Comparison of ENCODE assay signal across 24 cellular contexts in the genomic region with DNA sequence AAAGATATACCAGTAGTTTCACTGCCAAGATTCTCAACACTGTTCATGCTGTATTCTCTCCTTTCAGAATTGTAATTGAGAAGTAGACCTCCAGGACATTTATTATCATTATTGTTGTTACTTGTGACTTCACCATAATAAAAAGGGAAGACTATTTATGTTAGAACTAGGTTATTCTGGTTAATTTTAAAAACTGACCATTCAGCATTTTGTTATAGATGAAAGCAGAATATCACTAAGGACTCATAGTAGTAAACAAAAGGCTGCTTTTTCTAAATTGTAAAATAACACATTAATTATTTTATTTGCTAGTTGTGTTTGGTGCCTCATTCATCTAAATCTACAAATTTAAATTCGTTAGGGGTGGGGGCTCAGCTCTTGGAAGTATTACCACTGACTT.
DNase-seq lines count a peak whose midpoint lies in the region; ATAC-seq, FAIRE-seq and TF ChIP-seq lines count a peak whose summit lies in the region.
"Had no signal": no experiment of that assay in that cellular context is flagged by ENCODE, and none has a peak within 500 bp of the region (broad histone marks: within the 10 kb centered on the region; RNA-seq: fewer than 3 reads in every experiment).

No MANE protein-coding gene starts in this region.

- no peak for TF ChIP-seq RAD21 in HepG2 (CRISPR knock-in tag; IDR thresholded peaks at IDR 0.05)

- no peaks in the 10 kb centered on the region for H3K27me3 Mint-ChIP-seq in nephron (ENCODE audit: low read depth)
- H3K27me3 Mint-ChIP-seq in osteocyte (ENCODE audit: unreplicated experiment): no peaks in the 10 kb centered on the region
- H3K27me3 Mint-ChIP-seq: activated naive CD8-positive, alpha-beta T cell treated with anti-CD3 and anti-CD28 coated beads, Interleukin-2, amount 10 ng/mL, durations not matched to agents 7 days and 5 days; stimulated activated naive CD8-positive, alpha-beta T cell treated with anti-CD3 and anti-CD28 coated beads, Interleukin-15, amount 100 ng/mL, for 72 hours had no signal

- CTCF ChIA-PET in HepG2 (lab: Yijun Ruan, JAX; ENCODE audit: low intra/inter-chr PET ratio, low total read pairs): no interaction called here

- peaks cover 6% of the 10 kb centered on the region; the same call in 1 of the 2 replicates for H3K4me1 ChIP-seq in HepG2 (ENCODE audit: insufficient read depth, low read length)
- H3K4me1 ChIP-seq in right lobe of liver: no peaks in the 10 kb centered on the region
- H3K4me1 ChIP-seq: ascending aorta, BE2C, prostate gland had no signal

- no peaks in the 10 kb centered on the region for H4K20me1 ChIP-seq in HepG2 (ENCODE audit: insufficient read depth, low read length)

- no peak overlapping the region for H3K4me3 Mint-ChIP-seq in nephron
- H3K4me3 Mint-ChIP-seq in osteocyte (ENCODE audit: unreplicated experiment): no peak overlapping the region
- H3K4me3 Mint-ChIP-seq: activated naive CD8-positive, alpha-beta T cell treated with anti-CD3 and anti-CD28 coated beads, Interleukin-2, amount 10 ng/mL, durations not matched to agents 7 days and 5 days; neural crest cell; stimulated activated naive CD8-positive, alpha-beta T cell treated with anti-CD3 and anti-CD28 coated beads, Interleukin-15, amount 100 ng/mL, for 72 hours; T-helper 1 cell treated with Interleukin-12 subunit alpha and Interleukin-12 subunit beta and Interleukin-4 antibody, amounts not matched to agents 30 μg/mL and 1 μg/mL, for 36 hours had no signal

- TF ChIP-seq POLR2A in HepG2 (IDR thresholded peaks at IDR 0.05; ENCODE audit: insufficient read depth in 1 of 2, low read depth in 2 of 2, low read length in 2 of 2) (no peak), right lobe of liver (IDR thresholded peaks at IDR 0.05) (no peak)

- ATAC-seq in HepG2: no peak
- no peak for ATAC-seq in right lobe of liver
- ATAC-seq: stimulated activated naive CD8-positive, alpha-beta T cell treated with anti-CD3 and anti-CD28 coated beads, Interleukin-15, amount 100 ng/mL, for 72 hours had no signal

- H3K9me3 Mint-ChIP-seq in nephron (no peaks in the 10 kb centered on the region), osteocyte (ENCODE audit: unreplicated experiment) (no peaks in the 10 kb centered on the region)
- H3K9me3 Mint-ChIP-seq: activated naive CD8-positive, alpha-beta T cell treated with anti-CD3 and anti-CD28 coated beads, Interleukin-2, amount 10 ng/mL, durations not matched to agents 7 days and 5 days; neural crest cell; stimulated activated naive CD8-positive, alpha-beta T cell treated with anti-CD3 and anti-CD28 coated beads, Interleukin-15, amount 100 ng/mL, for 72 hours; T-helper 1 cell treated with Interleukin-12 subunit alpha and Interleukin-12 subunit beta and Interleukin-4 antibody, amounts not matched to agents 30 μg/mL and 1 μg/mL, for 36 hours had no signal

- no peak for FAIRE-seq in HepG2 (lab: Jason Lieb, UNC)
- peak; percentile 76 for FAIRE-seq in endometrium (lab: Jason Lieb, UNC)

- no peak overlapping the region for H2AFZ ChIP-seq in HepG2 (ENCODE audit: low read length)

- H3K9ac ChIP-seq in HepG2 (ENCODE audit: insufficient read depth, low read depth, low read length): no peak overlapping the region

- H3K9me3 ChIP-seq in HepG2 (ENCODE audit: low read length) (no peaks in the 10 kb centered on the region), right lobe of liver (no peaks in the 10 kb centered on the region)
- H3K9me3 ChIP-seq: ascending aorta, BE2C, prostate gland, tibial artery had no signal

- H3K4me3 ChIP-seq in HepG2 (replicated peaks in 1 of 3; ENCODE audit: insufficient read depth in 1 of 3, low read depth in 2 of 3, low read length in 3 of 3) (no peak overlapping the region), right lobe of liver (no peak overlapping the region)
- H3K4me3 ChIP-seq: ascending aorta, prostate gland, tibial artery had no signal

- no peak for DNase-seq in HepG2 (ENCODE audit: low spot score)
- no peak for DNase-seq in right lobe of liver
- no peak for DNase-seq in stimulated activated CD8-positive, alpha-beta memory T cell treated with anti-CD3 and anti-CD28 coated beads, Interleukin-4, amount 100 ng/mL, for 48 hours
- no peak for DNase-seq in superior temporal gyrus (ENCODE audit: extremely low spot score)
- DNase-seq in NCI-H226: no peak
- DNase-seq in osteocyte (ENCODE audit: extremely low spot score, unreplicated experiment): no peak
- DNase-seq: activated CD4-positive, alpha-beta T cell treated with anti-CD3 and anti-CD28 coated beads for 1 hour; activated effector memory CD4-positive, alpha-beta T cell treated with Interleukin-2 at 50 U/mL for 16 hours; activated naive CD8-positive, alpha-beta T cell treated with anti-CD3 and anti-CD28 coated beads, Interleukin-2, amount 10 ng/mL, durations not matched to agents 7 days and 5 days; BE2C; DMS53; GOT3; NCI-H1092 treated with DMSO at 0.1 percent for 48 hours; NCI-H1930; RPMI8226; stimulated activated naive CD8-positive, alpha-beta T cell treated with anti-CD3 and anti-CD28 coated beads, Interleukin-15, amount 100 ng/mL, for 72 hours; tibial artery had no signal

- no TSS peak for BruUV-seq in HepG2 (replicated peaks; lab: Mats Ljungman, UMichigan)

- TF ChIP-seq CTCF in HepG2 (CRISPR knock-in tag; IDR thresholded peaks at IDR 0.05) (no peak), right lobe of liver (IDR thresholded peaks at IDR 0.05) (no peak), nephron (IDR thresholded peaks at IDR 0.05; ENCODE audit: unreplicated experiment in 3 of 3) (no peak), osteocyte (IDR thresholded peaks at IDR 0.05) (no peak)

- H3K36me3 Mint-ChIP-seq in nephron (ENCODE audit: low read depth): no peaks in the 10 kb centered on the region
- no peaks in the 10 kb centered on the region for H3K36me3 Mint-ChIP-seq in osteocyte (ENCODE audit: unreplicated experiment)
- H3K36me3 Mint-ChIP-seq: activated naive CD8-positive, alpha-beta T cell treated with anti-CD3 and anti-CD28 coated beads, Interleukin-2, amount 10 ng/mL, durations not matched to agents 7 days and 5 days had no signal

- H3K4me1 Mint-ChIP-seq in nephron (peaks cover 17% of the 10 kb centered on the region), osteocyte (ENCODE audit: unreplicated experiment) (peaks cover 14% of the 10 kb centered on the region)
- H3K4me1 Mint-ChIP-seq: activated naive CD8-positive, alpha-beta T cell treated with anti-CD3 and anti-CD28 coated beads, Interleukin-2, amount 10 ng/mL, durations not matched to agents 7 days and 5 days; stimulated activated naive CD8-positive, alpha-beta T cell treated with anti-CD3 and anti-CD28 coated beads, Interleukin-15, amount 100 ng/mL, for 72 hours had no signal

- H3K36me3 ChIP-seq in HepG2 (replicated peaks in 1 of 2; ENCODE audit: control insufficient read depth in 1 of 2, insufficient read depth in 2 of 2, low read length in 2 of 2) (no peaks in the 10 kb centered on the region), right lobe of liver (no peaks in the 10 kb centered on the region)
- H3K36me3 ChIP-seq: ascending aorta, BE2C, prostate gland, tibial artery had no signal

- intact Hi-C loops in HepG2 (cut with micrococcal nuclease; ENCODE audit: unreplicated experiment) (loop anchor here (10.0 kb wide), 1 partner anchor 122 kb away; no protein-coding TSS in a partner anchor), right lobe of liver (cut with DNase I) (no loop called here)

- H3K27me3 ChIP-seq in HepG2 (ENCODE audit: control insufficient read depth in 1 of 2, insufficient read depth in 2 of 2, low read length in 2 of 2) (no peaks in the 10 kb centered on the region), right lobe of liver (no peaks in the 10 kb centered on the region)
- H3K27me3 ChIP-seq: ascending aorta, BE2C, tibial artery had no signal

- H3K4me2 ChIP-seq in HepG2 (ENCODE audit: low read depth, low read length): no peak overlapping the region

- POLR2A ChIA-PET in HepG2 (lab: Yijun Ruan, JAX): no interaction called here

- H3K79me2 ChIP-seq in HepG2 (ENCODE audit: insufficient read depth, low read length): no peaks in the 10 kb centered on the region

- in situ Hi-C loops in HepG2 (cut with HindIII; ENCODE audit: extremely low pct_ligation_motif_present, low pct_unique_long_range_greater_than_20kb): no loop called here

- no peak for TF ChIP-seq EP300 in HepG2 (IDR thresholded peaks at IDR 0.05; ENCODE audit: low read depth in 2 of 2, low read length in 2 of 2)
- TF ChIP-seq EP300 in HepG2 (CRISPR knock-in tag; IDR thresholded peaks at IDR 0.05; ENCODE audit: borderline replicate concordance): no peak

- WGBS in HepG2 (ENCODE audit: low lambda C conversion rate): 70% methylated on average over 1 of the region's 1 CpG
- WGBS in right lobe of liver (ENCODE audit: insufficient coverage, low coverage, low lambda C conversion rate, missing lambda C conversion rate): 77% methylated on average over 1 of the region's 1 CpG

- H3K27ac ChIP-seq in HepG2 (ENCODE audit: extremely low read length, insufficient read depth, low read length) (no peak overlapping the region), right lobe of liver (no peak overlapping the region)
- H3K27ac ChIP-seq: ascending aorta, HL-60, tibial artery had no signal

- peak overlapping the region; percentile 43 to 60 (median 48) for H3K27ac Mint-ChIP-seq in nephron
- H3K27ac Mint-ChIP-seq in osteocyte (ENCODE audit: unreplicated experiment): no peak overlapping the region
- H3K27ac Mint-ChIP-seq: activated naive CD8-positive, alpha-beta T cell treated with anti-CD3 and anti-CD28 coated beads, Interleukin-2, amount 10 ng/mL, durations not matched to agents 7 days and 5 days; T-helper 1 cell treated with Interleukin-12 subunit alpha and Interleukin-12 subunit beta and Interleukin-4 antibody, amounts not matched to agents 30 μg/mL and 1 μg/mL, for 36 hours had no signal

TF ChIP-seq in HepG2, 621 proteins besides CTCF, POLR2A, EP300 and RAD21:
- TF ChIP-seq MAFF (IDR thresholded peaks at IDR 0.05; ENCODE audit: low read depth, low read length): peak; percentile 67; the same call in 1 of the 2 replicates
- no peak for TF ChIP-seq ZNF7 (CRISPR knock-in tag; IDR thresholded peaks at IDR 0.05)
- peak; percentile 72 to 79 for TF ChIP-seq MAFK (conservative IDR thresholded peaks at IDR 0.05 in 1 of 2, IDR thresholded peaks at IDR 0.05 in 1 of 2; ENCODE audit: low read length in 2 of 2)
